ENCODE assay signal across 10 cellular contexts in genomic region chr5:138468133-138468965, GRCh38. TPM values are rescaled to one million over a fixed set of nuclear protein-coding genes. Genes with fewer than 3 reads are reported as not detected.
DNase-seq lines count a peak whose midpoint lies in the region; ATAC-seq, FAIRE-seq and TF ChIP-seq lines count a peak whose summit lies in the region.
"Had no signal": no experiment of that assay in that cellular context is flagged by ENCODE, and none has a peak within 500 bp of the region (broad histone marks: within the 10 kb centered on the region; RNA-seq: fewer than 3 reads in every experiment).

No MANE protein-coding gene starts in this region.

- H3K9ac ChIP-seq in keratinocyte (ENCODE audit: control insufficient read depth, extremely low read depth, insufficient read depth, low read length) = no peak overlapping the region

- peaks cover 16% of the 10 kb centered on the region for H4K20me1 ChIP-seq in keratinocyte (ENCODE audit: control insufficient read depth, extremely low read depth, insufficient read depth, low read length)

- peak overlapping the region; percentile 91 for H3K4me3 ChIP-seq in left ventricle myocardium inferior
- no peak overlapping the region for H3K4me3 ChIP-seq in keratinocyte (ENCODE audit: control insufficient read depth in 2 of 3, extremely low read depth in 1 of 3, insufficient read depth in 2 of 3, low read depth in 1 of 3, low read length in 3 of 3)
- no peak overlapping the region for H3K4me3 ChIP-seq in H7 (ENCODE audit: insufficient read depth, low read depth, low read length)
- H3K4me3 ChIP-seq: SJSA1 had no signal

- DNase-seq in left ventricle myocardium inferior (no peak), Right ventricle myocardium inferior (ENCODE audit: missing footprints) (no peak), keratinocyte (ENCODE audit: low read depth, low spot score) (no peak), type B pancreatic cell (ENCODE audit: extremely low spot score, unreplicated experiment) (no peak), posterior cingulate gyrus (no peak), H7 (no peak)
- DNase-seq in activated naive CD4-positive, alpha-beta T cell treated with anti-CD3 and anti-CD28 coated beads, Interleukin-2, amount 50 U/mL, for 72 hours (ENCODE audit: low spot score in 2 of 2) = no peak
- DNase-seq in stimulated activated CD4-positive, alpha-beta T cell treated with anti-CD3 and anti-CD28 coated beads, Interleukin-15, amount 100 ng/mL, for 24 hours = no peak
- DNase-seq: esophagus squamous epithelium had no signal

- H3K27ac ChIP-seq in left ventricle myocardium inferior (replicated peaks) (no peak overlapping the region), keratinocyte (ENCODE audit: control insufficient read depth, insufficient read depth, low read length) (no peak overlapping the region)
- H3K27ac ChIP-seq: esophagus squamous epithelium, SJSA1 had no signal

- no peak overlapping the region for H2AFZ ChIP-seq in keratinocyte (ENCODE audit: control insufficient read depth, low read length)

- peaks cover 40% of the 10 kb centered on the region for H3K4me1 ChIP-seq in left ventricle myocardium inferior
- H3K4me1 ChIP-seq in keratinocyte (ENCODE audit: control insufficient read depth, extremely low read depth, insufficient read depth, low read length) = peaks cover 26% of the 10 kb centered on the region

- H3K27me3 Mint-ChIP-seq in type B pancreatic cell = peaks cover 46% of the 10 kb centered on the region

- H3K79me2 ChIP-seq in keratinocyte (ENCODE audit: control insufficient read depth, insufficient read depth, low read length) = peaks cover 12% of the 10 kb centered on the region

- peaks cover 22 to 25% of the 10 kb centered on the region in 2 donors for H3K36me3 Mint-ChIP-seq in activated naive CD4-positive, alpha-beta T cell treated with anti-CD3 and anti-CD28 coated beads, Interleukin-2, amount 50 U/mL, for 72 hours
- H3K36me3 Mint-ChIP-seq in type B pancreatic cell = peaks cover 25% of the 10 kb centered on the region

- dilution Hi-C loops in keratinocyte (cut with MboI; ENCODE audit: extremely low pct_ligation_motif_present, low sequenced_read_pairs) = no loop called here

- H3K4me1 Mint-ChIP-seq in type B pancreatic cell (ENCODE audit: unreplicated experiment) = peaks cover 25% of the 10 kb centered on the region

- H3K9me1 ChIP-seq in keratinocyte (ENCODE audit: control insufficient read depth, extremely low read depth, insufficient read depth, low read length) = no peaks in the 10 kb centered on the region

- no peak for TF ChIP-seq CTCF in left ventricle myocardium inferior (IDR thresholded peaks at IDR 0.05; ENCODE audit: borderline replicate concordance)
- no peak for TF ChIP-seq CTCF in keratinocyte (optimal IDR thresholded peaks at IDR 0.05 in 1 of 3, IDR thresholded peaks at IDR 0.05 in 1 of 3, conservative IDR thresholded peaks at IDR 0.05 in 1 of 3; ENCODE audit: extremely low read depth in 1 of 3, insufficient read depth in 2 of 3, low read length in 3 of 3)
- TF ChIP-seq CTCF in type B pancreatic cell (conservative IDR thresholded peaks at IDR 0.05) = no peak

- no peak for FAIRE-seq in keratinocyte (lab: Jason Lieb, UNC)

- H3K9me3 ChIP-seq in left ventricle myocardium inferior (replicated peaks) (no peaks in the 10 kb centered on the region), keratinocyte (ENCODE audit: control insufficient read depth, low read depth, low read length) (no peaks in the 10 kb centered on the region)
- H3K9me3 ChIP-seq: esophagus squamous epithelium had no signal

- H3K36me3 ChIP-seq in left ventricle myocardium inferior = no peaks in the 10 kb centered on the region
- peaks cover 11 to 20% of the 10 kb centered on the region in 2 experiments for H3K36me3 ChIP-seq in keratinocyte (ENCODE audit: control insufficient read depth in 2 of 2, extremely low read depth in 1 of 2, insufficient read depth in 2 of 2, low read length in 2 of 2)
- H3K36me3 ChIP-seq in H7 (replicated peaks; ENCODE audit: control insufficient read depth, insufficient read depth, low read length) = no peaks in the 10 kb centered on the region; the same call in 1 of the 2 replicates

- ATAC-seq in Right ventricle myocardium inferior = no peak
- no peak for ATAC-seq in activated naive CD4-positive, alpha-beta T cell treated with anti-CD3 and anti-CD28 coated beads, Interleukin-2, amount 50 U/mL, for 72 hours

- H3K4me3 Mint-ChIP-seq in type B pancreatic cell = peak overlapping the region; percentile 91

- H3K27me3 ChIP-seq in left ventricle myocardium inferior (ENCODE audit: low read depth) (no peaks in the 10 kb centered on the region), keratinocyte (ENCODE audit: control insufficient read depth, extremely low read depth, insufficient read depth, low read length) (no peaks in the 10 kb centered on the region), H7 (ENCODE audit: control insufficient read depth, insufficient read depth, low read length) (peaks cover 24% of the 10 kb centered on the region)
- H3K27me3 ChIP-seq: esophagus squamous epithelium, SJSA1 had no signal

- H3K9me3 Mint-ChIP-seq in activated naive CD4-positive, alpha-beta T cell treated with anti-CD3 and anti-CD28 coated beads, Interleukin-2, amount 50 U/mL, for 72 hours = no peaks in the 10 kb centered on the region
- no peaks in the 10 kb centered on the region for H3K9me3 Mint-ChIP-seq in type B pancreatic cell

- intact Hi-C loops in left ventricle myocardium inferior (cut with micrococcal nuclease) (no loop called here), Right ventricle myocardium inferior (cut with DNase I) (no loop called here), posterior cingulate gyrus (cut with DNase I) (no loop called here)

- peak overlapping the region; percentile 87 to 92 for H3K27ac Mint-ChIP-seq in activated naive CD4-positive, alpha-beta T cell treated with anti-CD3 and anti-CD28 coated beads, Interleukin-2, amount 50 U/mL, for 72 hours
- H3K27ac Mint-ChIP-seq in type B pancreatic cell = peak overlapping the region; percentile 97

- peak overlapping the region; percentile 11 for H3K4me2 ChIP-seq in keratinocyte (ENCODE audit: control insufficient read depth, extremely low read depth, insufficient read depth, low read depth, low read length)

RNA-seq across cellular contexts. Expression of gene EGR1, which starts 3.1 kb away (rescaled TPM):
- total RNA-seq in left ventricle myocardium inferior (7.8 TPM), Right ventricle myocardium inferior (5.5 TPM), type B pancreatic cell (ENCODE audit: low replicate concordance) (64.4 and 283 TPM in 2 replicates)
- total RNA-seq in activated naive CD4-positive, alpha-beta T cell treated with anti-CD3 and anti-CD28 coated beads, Interleukin-2, amount 50 U/mL, for 72 hours = 10 to 100 TPM; 39.4 to 60.1 TPM
- 2.8 to 7.0 TPM (median 5.6 TPM) in 3 replicates for polyA plus RNA-seq in keratinocyte
- polyA plus RNA-seq in keratinocyte (2011; ENCODE audit: low read depth) = 97.2 TPM
- polyA plus RNA-seq in keratinocyte (2011; cell fraction: cytosol; rRNA removed) = 10.2 and 11.2 TPM in 2 replicates
- polyA plus RNA-seq in keratinocyte (2011; cell fraction: nucleus; rRNA removed) = 24.6 and 29.8 TPM in 2 replicates
- polyA plus RNA-seq in keratinocyte (2012; ENCODE audit: low replicate concordance) = 9.1 and 116 TPM in 2 replicates
- polyA minus RNA-seq in keratinocyte = 6.4 to 11.1 TPM (median 9.3 TPM) in 3 replicates
- polyA minus RNA-seq in keratinocyte (2011; cell fraction: cytosol; rRNA and poly(A)+ RNA removed) = 15.0 TPM
- 9.7 and 12.6 TPM in 2 replicates for polyA minus RNA-seq in keratinocyte (2011; cell fraction: nucleus; rRNA and poly(A)+ RNA removed)
- total RNA-seq in H7 (2014; rRNA removed; shearing (Covaris generic)) = 0.10 and 7.5 TPM in 2 replicates

RNA-seq across cellular contexts. Expression of gene REEP2, which starts 29.5 kb away (rescaled TPM):
- total RNA-seq in left ventricle myocardium inferior = 6.6 TPM
- total RNA-seq in Right ventricle myocardium inferior = 5.2 TPM
- total RNA-seq in activated naive CD4-positive, alpha-beta T cell treated with anti-CD3 and anti-CD28 coated beads, Interleukin-2, amount 50 U/mL, for 72 hours = 1 to 10 TPM; 1.3 to 5.9 TPM
- 0.19 to 0.41 TPM (median 0.35 TPM) in 3 replicates for polyA plus RNA-seq in keratinocyte
- not detected for polyA plus RNA-seq in keratinocyte (2011; ENCODE audit: low read depth)
- 0.21 and 0.35 TPM in 2 replicates for polyA plus RNA-seq in keratinocyte (2011; cell fraction: cytosol; rRNA removed)
- polyA plus RNA-seq in keratinocyte (2011; cell fraction: nucleus; rRNA removed) = 0.23 and 0.29 TPM in 2 replicates
- polyA plus RNA-seq in keratinocyte (2012; ENCODE audit: low replicate concordance) = 0.27 and 0.69 TPM in 2 replicates
- polyA minus RNA-seq in keratinocyte = 7.4 TPM in 1 of 3 replicates, not detected in the others
- 0.96 TPM for polyA minus RNA-seq in keratinocyte (2011; cell fraction: cytosol; rRNA and poly(A)+ RNA removed)
- polyA minus RNA-seq in keratinocyte (2011; cell fraction: nucleus; rRNA and poly(A)+ RNA removed) = not detected in 2 replicates
- total RNA-seq in type B pancreatic cell (ENCODE audit: low replicate concordance) = 7.8 and 31.0 TPM in 2 replicates
- total RNA-seq in H7 (2014; rRNA removed; shearing (Covaris generic)) = 18.3 and 20.3 TPM in 2 replicates
